9 cellular contexts compared by ENCODE assay signal in genomic region chr1:169688377-169688776, GRCh38. TPM values are rescaled to one million over a fixed set of nuclear protein-coding genes. Genes with fewer than 3 reads are reported as not detected.
"Had no signal": no experiment of that assay in that cellular context is flagged by ENCODE, and none has a peak within 500 bp of the region (broad histone marks: within the 10 kb centered on the region; RNA-seq: fewer than 3 reads in every experiment).

No MANE protein-coding gene starts in this region.

RNA-seq across cellular contexts. Expression of gene SELE, which starts 45.5 kb away (rescaled TPM):
- total RNA-seq: activated CD4-positive, alpha-beta memory T cell treated with anti-CD3 and anti-CD28 coated beads, Interleukin-2, amount 10 ng/mL, durations not matched to agents 7 days and 5 days; activated CD4-positive, alpha-beta T cell treated with anti-CD3 and anti-CD28 coated beads, Interleukin-2, amount 10 ng/mL, durations not matched to agents 24 days and 14 days; activated CD8-positive, alpha-beta memory T cell treated with anti-CD3 and anti-CD28 coated beads, Interleukin-2, amount 10 ng/mL, durations not matched to agents 7 days and 5 days; activated CD8-positive, alpha-beta T cell treated with anti-CD3 and anti-CD28 coated beads, Interleukin-2, amount 10 ng/mL, durations not matched to agents 7 days and 5 days; activated T-cell treated with anti-CD3 and anti-CD28 coated beads, Interleukin-2, amount 50 U/mL, for 4 hours; activated T-cell treated with anti-CD3 and anti-CD28 coated beads, Interleukin-2, amount 50 U/mL, for 72 hours; activated T-helper 1 cell treated with anti-CD3 and anti-CD28 coated beads, Interleukin-12 subunit alpha, Interleukin-12 subunit beta, Interleukin-2, Interleukin-4 antibody, amounts not matched to agents 30 ng/mL and 10 ng/mL and 1 ng/mL, durations not matched to agents 14 hours and 24 hours and 36 hours; activated T-helper 17 cell treated with anti-CD3 and anti-CD28 coated beads, Interleukin-2, amount 50 U/mL, for 72 hours; astrocyte had no signal

RNA-seq across cellular contexts. Expression of gene SELP, which starts 58.5 kb away (rescaled TPM):
- total RNA-seq: activated CD4-positive, alpha-beta T cell treated with anti-CD3 and anti-CD28 coated beads, Interleukin-2, amount 10 ng/mL, durations not matched to agents 24 days and 14 days; astrocyte had no signal
